Comparison of ENCODE assay signal across 14 cellular contexts in the genomic region with DNA sequence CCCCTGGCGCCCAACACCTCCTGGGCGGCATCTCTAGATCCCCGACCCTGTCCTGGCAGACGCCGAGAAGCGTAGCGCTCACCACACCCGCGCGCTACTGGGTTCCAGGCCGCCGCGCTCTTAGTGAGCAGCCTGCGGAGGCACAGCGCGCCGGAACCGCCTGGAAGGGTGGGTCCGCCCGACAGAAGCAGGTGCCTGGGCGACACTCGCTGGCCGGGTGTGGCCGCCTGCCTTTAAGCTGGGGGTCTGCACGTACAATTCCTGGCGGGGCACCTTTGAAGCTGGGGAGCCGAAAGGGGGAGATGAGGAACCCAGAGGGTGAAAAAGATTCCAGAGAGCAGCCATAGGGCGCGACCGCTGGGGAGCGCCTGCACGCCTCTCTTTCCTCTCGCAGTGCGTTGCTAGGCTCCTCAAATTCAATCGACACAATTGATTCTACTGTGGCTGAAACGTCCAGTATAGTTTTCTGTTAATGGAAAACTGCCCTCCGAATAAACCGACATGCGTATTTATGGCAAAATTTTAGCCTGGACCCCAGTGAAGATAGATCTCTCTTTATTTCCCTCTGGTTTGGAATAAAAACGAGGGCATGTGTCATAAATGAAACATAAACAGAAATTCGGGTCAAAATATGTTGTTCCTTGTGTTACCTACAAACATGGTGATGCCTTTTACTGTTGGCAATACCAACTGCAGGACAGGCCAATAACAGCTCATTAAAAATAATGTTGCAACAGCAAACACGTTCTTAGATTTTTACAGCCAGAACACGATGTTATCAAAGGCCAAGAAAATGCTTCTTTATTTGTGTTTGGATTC. TPM values are rescaled to one million over a fixed set of nuclear protein-coding genes. Genes with fewer than 3 reads are reported as not detected.
A peak's percentile ranks its signal among the peaks of the same experiment; 100 is the strongest.
DNase-seq lines count a peak whose midpoint lies in the region; ATAC-seq, FAIRE-seq and TF ChIP-seq lines count a peak whose summit lies in the region.
"Had no signal": no experiment of that assay in that cellular context is flagged by ENCODE, and none has a peak within 500 bp of the region (broad histone marks: within the 10 kb centered on the region; RNA-seq: fewer than 3 reads in every experiment).

No MANE protein-coding gene starts in this region.

- H3K36me3 Mint-ChIP-seq in activated naive CD8-positive, alpha-beta T cell: no peaks in the 10 kb centered on the region
- H3K36me3 Mint-ChIP-seq in activated naive CD8-positive, alpha-beta T cell treated with anti-CD3 and anti-CD28 coated beads, Interleukin-2, amount 50 U/mL, for 24 hours (ENCODE audit: low read depth): no peaks in the 10 kb centered on the region
- H3K36me3 Mint-ChIP-seq in stimulated activated effector memory CD8-positive, alpha-beta T cell treated with anti-CD3 and anti-CD28 coated beads, Interleukin-12 subunit alpha, Interleukin-12 subunit beta, amount 100 ng/mL, for 72 hours: peaks cover 10% of the 10 kb centered on the region

- no peak overlapping the region for H3K27ac Mint-ChIP-seq in activated naive CD8-positive, alpha-beta T cell
- H3K27ac Mint-ChIP-seq in activated naive CD8-positive, alpha-beta T cell treated with anti-CD3 and anti-CD28 coated beads, Interleukin-2, amount 50 U/mL, for 24 hours: no peak overlapping the region
- no peak overlapping the region for H3K27ac Mint-ChIP-seq in stimulated activated effector memory CD8-positive, alpha-beta T cell treated with anti-CD3 and anti-CD28 coated beads, Interleukin-12 subunit alpha, Interleukin-12 subunit beta, amount 100 ng/mL, for 72 hours

- H3K56ac ChIP-seq in H1 (replicated peaks; ENCODE audit: insufficient read length, low read depth, low read length): no peak overlapping the region

- FAIRE-seq in H1 (lab: Jason Lieb, UNC) (peak; percentile 66), RCC 7860 (lab: Jason Lieb, UNC) (no peak)
- FAIRE-seq: GM19239 had no signal

- no peak overlapping the region for H3K9ac ChIP-seq in H1 (replicated peaks in 1 of 4; ENCODE audit: extremely low read depth in 1 of 4, low read depth in 3 of 4, low read length in 3 of 4)

- H3K4me1 Mint-ChIP-seq in activated naive CD8-positive, alpha-beta T cell (ENCODE audit: low read depth): peaks cover 56% of the 10 kb centered on the region
- H3K4me1 Mint-ChIP-seq in activated naive CD8-positive, alpha-beta T cell treated with anti-CD3 and anti-CD28 coated beads, Interleukin-2, amount 50 U/mL, for 24 hours: peaks cover 37% of the 10 kb centered on the region
- peaks cover 63% of the 10 kb centered on the region for H3K4me1 Mint-ChIP-seq in stimulated activated effector memory CD8-positive, alpha-beta T cell treated with anti-CD3 and anti-CD28 coated beads, Interleukin-12 subunit alpha, Interleukin-12 subunit beta, amount 100 ng/mL, for 72 hours

- H3K4me3 ChIP-seq in H1 (ENCODE audit: extremely low read depth in 1 of 4, insufficient read depth in 2 of 4, low read depth in 3 of 4, low read length in 4 of 4) (peak overlapping the region; percentile 1 to 50 (median 34); a peak in 6 of 8 replicates), spleen (peak overlapping the region in 2 of 8 donors; percentile 4 to 24)
- no peak overlapping the region for H3K4me3 ChIP-seq in effector memory CD4-positive, alpha-beta T cell (ENCODE audit: insufficient read depth, low read depth, low read length, poor library complexity, severe bottlenecking)

- CTCF ChIA-PET in H1 (lab: Charles Lee; ENCODE audit: partially characterized antibody): interaction anchor here (0.8 to 4.4 kb wide), 7 partner anchors 9 to 361 kb away, joined by 3 to 37 read pairs (median 6); a partner anchor contains a TSS

- 0 out of 2 replicates have a peak overlapping the region, but pooled peaks have one; percentile 18 for H2BK12ac ChIP-seq in H1 (ENCODE audit: low read depth, low read length)

- peaks cover 11 to 25% of the 10 kb centered on the region in 2 experiments for H4K20me1 ChIP-seq in H1 (replicated peaks in 1 of 2; ENCODE audit: control insufficient read depth in 1 of 2, insufficient read depth in 2 of 2, low read length in 2 of 2)

- H4K8ac ChIP-seq in H1 (ENCODE audit: extremely low read depth, insufficient read depth, low read length): no peak overlapping the region; the same call in 1 of the 2 replicates

- no peaks in the 10 kb centered on the region; a peak in 1 of 8 replicates for H3K36me3 ChIP-seq in H1 (ENCODE audit: control insufficient read depth in 2 of 4, insufficient read depth in 4 of 4, low read length in 3 of 4)
- no peaks in the 10 kb centered on the region for H3K36me3 ChIP-seq in spleen
- no peaks in the 10 kb centered on the region for H3K36me3 ChIP-seq in effector memory CD4-positive, alpha-beta T cell (ENCODE audit: control insufficient read depth, insufficient read depth, low read length)

- H2BK5ac ChIP-seq in H1 (ENCODE audit: low read depth, low read length): 0 out of 2 replicates have a peak overlapping the region, but pooled peaks have one; percentile 44

- H3K27ac ChIP-seq in H1 (ENCODE audit: low read depth, low read length): no peak overlapping the region
- H3K27ac ChIP-seq in spleen: no peak overlapping the region
- no peak overlapping the region for H3K27ac ChIP-seq in effector memory CD4-positive, alpha-beta T cell (ENCODE audit: insufficient read depth, low read length, poor library complexity, severe bottlenecking)

- H3K9me3 Mint-ChIP-seq in activated naive CD8-positive, alpha-beta T cell (ENCODE audit: low read depth): no peaks in the 10 kb centered on the region
- H3K9me3 Mint-ChIP-seq in activated naive CD8-positive, alpha-beta T cell treated with anti-CD3 and anti-CD28 coated beads, Interleukin-2, amount 50 U/mL, for 24 hours: no peaks in the 10 kb centered on the region
- no peaks in the 10 kb centered on the region for H3K9me3 Mint-ChIP-seq in stimulated activated effector memory CD8-positive, alpha-beta T cell treated with anti-CD3 and anti-CD28 coated beads, Interleukin-12 subunit alpha, Interleukin-12 subunit beta, amount 100 ng/mL, for 72 hours

- no peak overlapping the region for H2BK20ac ChIP-seq in H1 (ENCODE audit: low read length)

- no peak overlapping the region for H3K14ac ChIP-seq in H1 (ENCODE audit: insufficient read length)

- H3K23ac ChIP-seq in H1 (ENCODE audit: insufficient read length): no peak overlapping the region

- no peak overlapping the region for H2AK5ac ChIP-seq in H1 (ENCODE audit: low read depth, low read length)

- no peak overlapping the region for H2BK120ac ChIP-seq in H1 (replicated peaks; ENCODE audit: low read depth, low read length)

- peaks cover 55% of the 10 kb centered on the region for H3K27me3 Mint-ChIP-seq in activated naive CD8-positive, alpha-beta T cell
- peaks cover 86% of the 10 kb centered on the region for H3K27me3 Mint-ChIP-seq in activated naive CD8-positive, alpha-beta T cell treated with anti-CD3 and anti-CD28 coated beads, Interleukin-2, amount 50 U/mL, for 24 hours

- no peak for TF ChIP-seq POLR2A in H1 (IDR thresholded peaks at IDR 0.05; ENCODE audit: control extremely low read depth in 1 of 2, low read depth in 2 of 2, low read length in 2 of 2)
- no peak for TF ChIP-seq POLR2A in spleen (IDR thresholded peaks at IDR 0.05)

- TF ChIP-seq CTCF in LNCAP (IDR thresholded peaks at IDR 0.05): peak; percentile 18; the same call in 1 of the 2 replicates
- peak; percentile 12 to 28 (median 17); a peak in 3 of 4 replicates for TF ChIP-seq CTCF in H1 (IDR thresholded peaks at IDR 0.05; ENCODE audit: control extremely low read depth in 1 of 3, insufficient read depth in 1 of 3, low read depth in 1 of 3, low read length in 3 of 3)
- no peak for TF ChIP-seq CTCF in spleen (IDR thresholded peaks at IDR 0.05 in 8 of 11, conservative IDR thresholded peaks at IDR 0.05 in 3 of 11)

- peak; percentile 38 to 47 for TF ChIP-seq RAD21 in H1 (IDR thresholded peaks at IDR 0.05 in 1 of 2, conservative IDR thresholded peaks at IDR 0.05 in 1 of 2; ENCODE audit: low read depth in 2 of 2, low read length in 2 of 2)

- TF ChIP-seq EP300 in H1 (IDR thresholded peaks at IDR 0.05; ENCODE audit: borderline replicate concordance in 1 of 2, low read depth in 2 of 2, low read length in 2 of 2): no peak

- no peak overlapping the region for H2BK15ac ChIP-seq in H1 (ENCODE audit: low read length)

- peaks cover 2 to 44% (median 25%) of the 10 kb centered on the region in 4 experiments for H3K4me1 ChIP-seq in H1 (replicated peaks in 1 of 4; ENCODE audit: control insufficient read depth in 3 of 4, insufficient read depth in 4 of 4, low read length in 3 of 4)
- peaks cover 22 to 78% (median 65%) of the 10 kb centered on the region in 6 donors for H3K4me1 ChIP-seq in spleen
- H3K4me1 ChIP-seq in effector memory CD4-positive, alpha-beta T cell (ENCODE audit: control insufficient read depth, insufficient read depth, low read length, poor library complexity, severe bottlenecking): peaks cover 61% of the 10 kb centered on the region

- H3K9me3 ChIP-seq in H1 (ENCODE audit: insufficient read depth in 2 of 2, low read depth in 1 of 2, low read length in 1 of 2) (no peaks in the 10 kb centered on the region), spleen (no peaks in the 10 kb centered on the region)
- no peaks in the 10 kb centered on the region for H3K9me3 ChIP-seq in effector memory CD4-positive, alpha-beta T cell (ENCODE audit: control insufficient read depth, low read length)

- H3K79me2 ChIP-seq in H1 (ENCODE audit: control insufficient read depth in 1 of 2, insufficient read depth in 2 of 2, low read length in 2 of 2): no peaks in the 10 kb centered on the region

- no peak for DNase-seq in activated naive CD8-positive, alpha-beta T cell treated with anti-CD3 and anti-CD28 coated beads, Interleukin-2, amount 50 U/mL, for 24 hours
- DNase-seq in H1 (ENCODE audit: low read depth in 1 of 2, low spot score in 2 of 2) (peak in 1 of 2 experiments; percentile 78), RCC 7860 (ENCODE audit: low spot score) (no peak), spleen (no peak)
- no peak for DNase-seq in stimulated activated effector memory CD8-positive, alpha-beta T cell treated with anti-CD3 and anti-CD28 coated beads, Interleukin-12 subunit alpha, Interleukin-12 subunit beta, amount 100 ng/mL, for 72 hours (ENCODE audit: low spot score in 2 of 2)
- no peak for DNase-seq in effector memory CD4-positive, alpha-beta T cell
- DNase-seq: COR-L47, cortex of kidney, NCI-H1092, Right ventricle myocardium superior had no signal

- no peaks in the 10 kb centered on the region for H3K79me1 ChIP-seq in H1 (ENCODE audit: low read depth, low read length)

- H3K4me2 ChIP-seq in H1 (ENCODE audit: insufficient read depth in 1 of 2, low read depth in 2 of 2, low read length in 2 of 2): peak overlapping the region; percentile 62 to 67

- intact Hi-C loops in spleen (cut with DNase I; ENCODE audit: low total_unique reads): no loop called here

- H3K4ac ChIP-seq in H1 (replicated peaks; ENCODE audit: insufficient read length, low read depth, low read length): no peak overlapping the region

- no peak overlapping the region for H4K91ac ChIP-seq in H1 (replicated peaks; ENCODE audit: insufficient read length, low read length)

- no peak overlapping the region for H4K5ac ChIP-seq in H1 (ENCODE audit: insufficient read length, low read depth, low read length)

- H2AFZ ChIP-seq in H1 (ENCODE audit: low read length): no peak overlapping the region

- POLR2A ChIA-PET in H1 (lab: Charles Lee; ENCODE audit: partially characterized antibody): interaction anchor here (2.0 to 3.4 kb wide), 2 partner anchors 8 to 9 kb away, joined by 6 to 37 read pairs; a partner anchor contains a TSS

- H3K27me3 ChIP-seq in H1 (replicated peaks in 1 of 4; ENCODE audit: control insufficient read depth in 3 of 4, extremely low read depth in 1 of 4, insufficient read depth in 3 of 4, low read length in 3 of 4) (peaks cover 87 to 100% (median 98%) of the 10 kb centered on the region in 4 experiments), spleen (replicated peaks in 1 of 7) (peaks cover 36 to 100% (median 100%) of the 10 kb centered on the region in 7 donors)
- H3K27me3 ChIP-seq in effector memory CD4-positive, alpha-beta T cell (replicated peaks; ENCODE audit: control insufficient read depth, insufficient read depth, low read length, poor library complexity, severe bottlenecking): peaks cover 90% of the 10 kb centered on the region

- ATAC-seq in activated naive CD8-positive, alpha-beta T cell treated with anti-CD3 and anti-CD28 coated beads, Interleukin-2, amount 50 U/mL, for 24 hours: no peak
- no peak for ATAC-seq in stimulated activated effector memory CD8-positive, alpha-beta T cell treated with anti-CD3 and anti-CD28 coated beads, Interleukin-12 subunit alpha, Interleukin-12 subunit beta, amount 100 ng/mL, for 72 hours

- peaks cover 7% of the 10 kb centered on the region; the same call in 1 of the 2 replicates for H3K23me2 ChIP-seq in H1 (ENCODE audit: low read depth, low read length)

- peak overlapping the region; percentile 42 for H3K4me3 Mint-ChIP-seq in activated naive CD8-positive, alpha-beta T cell
- H3K4me3 Mint-ChIP-seq in activated naive CD8-positive, alpha-beta T cell treated with anti-CD3 and anti-CD28 coated beads, Interleukin-2, amount 50 U/mL, for 24 hours: no peak overlapping the region
- peak overlapping the region; percentile 48 for H3K4me3 Mint-ChIP-seq in stimulated activated effector memory CD8-positive, alpha-beta T cell treated with anti-CD3 and anti-CD28 coated beads, Interleukin-12 subunit alpha, Interleukin-12 subunit beta, amount 100 ng/mL, for 72 hours

- 4% methylated on average over 36 of the region's 43 CpGs; no CpG with 5 or more reads in 1 of the 2 experiments for WGBS in H1 (ENCODE audit: extremely low coverage in 1 of 2, insufficient coverage in 1 of 2, insufficient read length in 1 of 2, insufficient replicate concordance in 2 of 2, low coverage in 1 of 2, low lambda C conversion rate in 2 of 2, missing lambda C conversion rate in 1 of 2), 2 experiments
- 5 to 10% (median 6%) methylated on average over 17 to 43 of the region's 43 CpGs for WGBS in spleen, 5 donors

- H3K18ac ChIP-seq in H1 (ENCODE audit: extremely low read depth, low read length): 0 out of 2 replicates have a peak overlapping the region, but pooled peaks have one; percentile 9

RNA-seq across cellular contexts. Expression of a gene that starts 4.6 kb away (rescaled TPM):
- 0.27 TPM in 1 of 2 replicates, not detected in the other for total RNA-seq in H1 (2021; fragmentation: NEBNext Ultra II Directional; extraction: Animal tissue kit (Norgen Biotek cat#: 25700))
- polyA plus RNA-seq in H1 (2011; rRNA removed): 0.05 and 0.25 TPM in 2 replicates
- 0.17 TPM for polyA plus RNA-seq in H1 (2011; cell fraction: cytosol; rRNA removed)
- polyA plus RNA-seq in H1 (2011; cell fraction: nucleus; rRNA removed): 0.16 TPM
- 0.16 TPM in 1 of 4 replicates, not detected in the others for polyA plus RNA-seq in H1 (2012, experiment 1 of 2)
- polyA plus RNA-seq in H1 (2012, experiment 2 of 2): not detected
- 0.14 TPM for polyA plus RNA-seq in H1 (2013, experiment 1 of 2)
- 0.11 TPM for polyA plus RNA-seq in H1 (2013, experiment 2 of 2)
- not detected in 2 replicates for polyA minus RNA-seq in H1 (2011; rRNA and poly(A)+ RNA removed)
- not detected for polyA minus RNA-seq in H1 (2011; cell fraction: cytosol; rRNA and poly(A)+ RNA removed)
- not detected for polyA minus RNA-seq in H1 (2011; cell fraction: nucleus; rRNA and poly(A)+ RNA removed)
- total RNA-seq in spleen: not detected
- polyA plus RNA-seq in spleen: not detected
- total RNA-seq: Right ventricle myocardium superior had no signal

RNA-seq across cellular contexts. Expression of a gene that starts 7.6 kb away (rescaled TPM):
- 1.3 and 2.0 TPM in 2 replicates for total RNA-seq in H1 (2021; fragmentation: NEBNext Ultra II Directional; extraction: Animal tissue kit (Norgen Biotek cat#: 25700))
- polyA plus RNA-seq in H1 (2011; rRNA removed) (2.2 and 2.7 TPM in 2 replicates), spleen (under 1 TPM in 1 of 3 donors, not detected in 2; 0.08 TPM)
- polyA plus RNA-seq in H1 (2011; cell fraction: cytosol; rRNA removed): 1.1 TPM
- 0.97 TPM for polyA plus RNA-seq in H1 (2011; cell fraction: nucleus; rRNA removed)
- 0.64 to 1.5 TPM (median 1.2 TPM) in 4 replicates for polyA plus RNA-seq in H1 (2012, experiment 1 of 2)
- polyA plus RNA-seq in H1 (2012, experiment 2 of 2): 1.3 TPM
- 5.4 TPM for polyA plus RNA-seq in H1 (2013, experiment 1 of 2)
- 5.4 TPM for polyA plus RNA-seq in H1 (2013, experiment 2 of 2)
- polyA minus RNA-seq in H1 (2011; rRNA and poly(A)+ RNA removed): 0.17 and 0.35 TPM in 2 replicates
- 1.8 TPM for polyA minus RNA-seq in H1 (2011; cell fraction: cytosol; rRNA and poly(A)+ RNA removed)
- 0.90 TPM for polyA minus RNA-seq in H1 (2011; cell fraction: nucleus; rRNA and poly(A)+ RNA removed)
- not detected for total RNA-seq in spleen
- total RNA-seq: kidney epithelial cell, Right ventricle myocardium superior had no signal

RNA-seq across cellular contexts. Expression of a gene that starts 13.8 kb away (rescaled TPM):
- total RNA-seq in H1 (2021; fragmentation: NEBNext Ultra II Directional; extraction: Animal tissue kit (Norgen Biotek cat#: 25700)): 184 and 207 TPM in 2 replicates
- polyA plus RNA-seq in H1 (2011; rRNA removed) (183 and 187 TPM in 2 replicates), spleen (10 to 100 TPM; 33.7 to 65.1 (median 62.2) TPM)
- 273 TPM for polyA plus RNA-seq in H1 (2011; cell fraction: cytosol; rRNA removed)
- polyA plus RNA-seq in H1 (2011; cell fraction: nucleus; rRNA removed): 335 TPM
- 205 to 238 TPM (median 210 TPM) in 4 replicates for polyA plus RNA-seq in H1 (2012, experiment 1 of 2)
- polyA plus RNA-seq in H1 (2012, experiment 2 of 2): 23.6 TPM
- polyA plus RNA-seq in H1 (2013, experiment 1 of 2): 139 TPM
- polyA plus RNA-seq in H1 (2013, experiment 2 of 2): 140 TPM
- polyA minus RNA-seq in H1 (2011; rRNA and poly(A)+ RNA removed): 387 and 444 TPM in 2 replicates
- polyA minus RNA-seq in H1 (2011; cell fraction: cytosol; rRNA and poly(A)+ RNA removed): 179 TPM
- polyA minus RNA-seq in H1 (2011; cell fraction: nucleus; rRNA and poly(A)+ RNA removed): 286 TPM
- 100 to 1,000 TPM in 4 of 7 donors, 10 to 100 TPM in 3; 94.2 to 193 (median 111) TPM for total RNA-seq in spleen

Comparison
In these comparisons a context has a peak if more than half of its experiments do, and no peak if none do; other contexts are left out.
1. CTCF ChIP-seq: peak in LNCAP (single experiment) and H1 (3 of 3); none in spleen (0 of 11).